In genomic region chr2:223618172-223619035, GRCh38 we compare ENCODE assay signal across 24 cellular contexts. TPM values are rescaled to one million over a fixed set of nuclear protein-coding genes. Genes with fewer than 3 reads are reported as not detected.
DNase-seq lines count a peak whose midpoint lies in the region; ATAC-seq, FAIRE-seq and TF ChIP-seq lines count a peak whose summit lies in the region.
"Had no signal": no experiment of that assay in that cellular context is flagged by ENCODE, and none has a peak within 500 bp of the region (broad histone marks: within the 10 kb centered on the region; RNA-seq: fewer than 3 reads in every experiment).

No MANE protein-coding gene starts in this region.

- no peaks in the 10 kb centered on the region for H4K20me1 ChIP-seq in HCT116 (ENCODE audit: insufficient read depth)
- no peaks in the 10 kb centered on the region for H4K20me1 ChIP-seq in astrocyte (ENCODE audit: insufficient read depth, low read length)

- POLR2A ChIA-PET in HCT116 (lab: Charles Lee) = no interaction called here

- TF ChIP-seq RAD21 in HCT116 (IDR thresholded peaks at IDR 0.05; ENCODE audit: low read depth) = peak; percentile 25; the same call in 1 of the 2 replicates

- FAIRE-seq in astrocyte (lab: Jason Lieb, UNC) = no peak
- FAIRE-seq: endometrium, GM18507 had no signal

- peak in 2 of 3 experiments; percentile 5 to 22; a peak in 2 of 6 replicates for TF ChIP-seq CTCF in HCT116 (IDR thresholded peaks at IDR 0.05 in 2 of 3, conservative IDR thresholded peaks at IDR 0.05 in 1 of 3; ENCODE audit: borderline replicate concordance in 1 of 3, insufficient read depth in 1 of 3, low read depth in 2 of 3, low read length in 2 of 3)
- TF ChIP-seq CTCF in astrocyte (IDR thresholded peaks at IDR 0.05; ENCODE audit: insufficient read depth, low read depth, low read length) = no peak
- peak; percentile 48 for TF ChIP-seq CTCF in type B pancreatic cell (conservative IDR thresholded peaks at IDR 0.05)

- BruUV-seq in HCT116 (replicated peaks; lab: Mats Ljungman, UMichigan) = no TSS peak

- ATAC-seq in HCT116 (no peak), HG03457 (IDR thresholded peaks at IDR 0.05; ENCODE audit: unreplicated experiment) (no peak)
- ATAC-seq: activated CD4-positive, alpha-beta T cell treated with anti-CD3 and anti-CD28 coated beads for 36 hours had no signal

- no peaks in the 10 kb centered on the region for H3K9me3 ChIP-seq in HCT116 (ENCODE audit: control insufficient read depth in 1 of 2, insufficient read depth in 1 of 2, low read depth in 1 of 2, low read length in 2 of 2)
- no peaks in the 10 kb centered on the region for H3K9me3 ChIP-seq in astrocyte (ENCODE audit: insufficient read depth, low read depth, low read length)
- H3K9me3 ChIP-seq in iPS DF 6.9 (ENCODE audit: control insufficient read depth, insufficient read depth, low read length) = no peaks in the 10 kb centered on the region
- H3K9me3 ChIP-seq: adrenal gland, lower lobe of right lung, SJSA1 had no signal

- no peaks in the 10 kb centered on the region for H3K36me3 Mint-ChIP-seq in astrocyte (ENCODE audit: low read depth, unreplicated experiment)
- no peaks in the 10 kb centered on the region for H3K36me3 Mint-ChIP-seq in type B pancreatic cell

- H3K4me1 Mint-ChIP-seq in astrocyte (ENCODE audit: low read depth, unreplicated experiment) (peaks cover 16% of the 10 kb centered on the region), type B pancreatic cell (ENCODE audit: unreplicated experiment) (peaks cover 7% of the 10 kb centered on the region)
- H3K4me1 Mint-ChIP-seq: activated CD4-positive, alpha-beta T cell treated with anti-CD3 and anti-CD28 coated beads for 36 hours had no signal

- H3K27me3 ChIP-seq in HCT116 (ENCODE audit: insufficient read depth, low read length) (no peaks in the 10 kb centered on the region), astrocyte (ENCODE audit: insufficient read depth, low read length) (no peaks in the 10 kb centered on the region), iPS DF 6.9 (ENCODE audit: control insufficient read depth, insufficient read depth, low read length) (peaks cover 51% of the 10 kb centered on the region)
- H3K27me3 ChIP-seq: adrenal gland, SJSA1 had no signal

- H3K4me3 Mint-ChIP-seq in astrocyte (ENCODE audit: unreplicated experiment) (peak overlapping the region; percentile 7), type B pancreatic cell (no peak overlapping the region)
- H3K4me3 Mint-ChIP-seq: activated CD4-positive, alpha-beta T cell treated with anti-CD3 and anti-CD28 coated beads for 36 hours had no signal

- H3K27me3 Mint-ChIP-seq in astrocyte (ENCODE audit: low read depth, unreplicated experiment) = peaks cover 43% of the 10 kb centered on the region
- H3K27me3 Mint-ChIP-seq in type B pancreatic cell = peaks cover 54% of the 10 kb centered on the region

- H3K9me2 ChIP-seq in HCT116 (ENCODE audit: insufficient read depth) = no peaks in the 10 kb centered on the region

- no peak overlapping the region for H3K27ac Mint-ChIP-seq in astrocyte (ENCODE audit: unreplicated experiment)
- no peak overlapping the region for H3K27ac Mint-ChIP-seq in type B pancreatic cell
- H3K27ac Mint-ChIP-seq: activated CD4-positive, alpha-beta T cell treated with anti-CD3 and anti-CD28 coated beads for 36 hours had no signal

- RAD21 ChIA-PET in HCT116 (lab: Charles Lee; ENCODE audit: low non-redundant PET in 1 of 2, low total read pairs in 2 of 2, uncharacterized antibody in 2 of 2, unreplicated experiment in 2 of 2) = no interaction called here

- H3K4me2 ChIP-seq in HCT116 (ENCODE audit: low read length) (peak overlapping the region; percentile 55; the same call in 1 of the 2 replicates), astrocyte (ENCODE audit: low read length) (no peak overlapping the region)
- H3K4me2 ChIP-seq: smooth muscle cell had no signal

- peaks cover 44 to 61% of the 10 kb centered on the region in 2 experiments for H3K4me1 ChIP-seq in HCT116 (ENCODE audit: control insufficient read depth in 1 of 2, insufficient read depth in 2 of 2, low read length in 2 of 2)
- peaks cover 3% of the 10 kb centered on the region for H3K4me1 ChIP-seq in astrocyte (ENCODE audit: insufficient read depth, low read length)
- H3K4me1 ChIP-seq in iPS DF 6.9 (ENCODE audit: control insufficient read depth, insufficient read depth, low read length) = peaks cover 2% of the 10 kb centered on the region; the same call in 1 of the 2 replicates

- intact Hi-C loops in HCT116 (cut with micrococcal nuclease) = loop anchor here (10.0 kb wide), 1 partner anchor 154 kb away; no protein-coding TSS in a partner anchor

- H3K9me3 Mint-ChIP-seq in astrocyte (ENCODE audit: unreplicated experiment) (peaks cover 10% of the 10 kb centered on the region), type B pancreatic cell (no peaks in the 10 kb centered on the region)

- H3K36me3 ChIP-seq in HCT116 (ENCODE audit: control insufficient read depth in 1 of 2, insufficient read depth in 2 of 2, low read length in 2 of 2) (no peaks in the 10 kb centered on the region), astrocyte (ENCODE audit: insufficient read depth, low read length) (no peaks in the 10 kb centered on the region), iPS DF 6.9 (ENCODE audit: control insufficient read depth, insufficient read depth, low read length) (no peaks in the 10 kb centered on the region)
- H3K36me3 ChIP-seq: adrenal gland, lower lobe of right lung, SJSA1 had no signal

- H3K27ac ChIP-seq in HCT116 (ENCODE audit: low read depth, low read length) (no peak overlapping the region), astrocyte (ENCODE audit: low read depth, low read length) (no peak overlapping the region), iPS DF 6.9 (ENCODE audit: low read length) (no peak overlapping the region)
- H3K27ac ChIP-seq: adrenal gland, C4-2B, lower lobe of right lung, SJSA1 had no signal

- H3K4me3 ChIP-seq in HCT116 (replicated peaks in 1 of 2; ENCODE audit: low read depth in 1 of 2, low read length in 2 of 2) (no peak overlapping the region), astrocyte (ENCODE audit: insufficient read depth, low read depth, low read length) (no peak overlapping the region), iPS DF 6.9 (ENCODE audit: low read length) (no peak overlapping the region)
- H3K4me3 ChIP-seq: adrenal gland, lower lobe of right lung, SJSA1, smooth muscle cell had no signal

- CTCF ChIA-PET in HCT116 (lab: Charles Lee) = no interaction called here

- no peak for TF ChIP-seq POLR2A in HCT116 (IDR thresholded peaks at IDR 0.05; ENCODE audit: borderline replicate concordance, extremely low read depth, insufficient read depth, insufficient read length)

- DNase-seq in HCT116 (ENCODE audit: low read depth, low spot score) (no peak), astrocyte (ENCODE audit: low read depth) (no peak), iPS DF 6.9 (ENCODE audit: low read depth, low spot score) (peak; percentile 85), type B pancreatic cell (ENCODE audit: extremely low spot score, unreplicated experiment) (no peak), Kasumi-1 (lab: John Stamatoyannopoulos, UW) (no peak), DMS53 (lab: John Stamatoyannopoulos, UW) (no peak)
- DNase-seq: activated CD4-positive, alpha-beta T cell treated with anti-CD3 and anti-CD28 coated beads for 36 hours; activated effector memory CD4-positive, alpha-beta T cell treated with Interleukin-2 at 50 U/mL for 16 hours; adrenal gland; DMS79; foreskin melanocyte; lower lobe of right lung; MM.1S; NCI-H2029; NCI-H524; PC-3; posterior cingulate gyrus; T1000 had no signal

- no CpG with 5 or more reads among the region's 13 CpGs for WGBS in iPS DF 6.9 (ENCODE audit: insufficient coverage, insufficient read length)

- H3K9ac ChIP-seq in HCT116 (ENCODE audit: low read length) (no peak overlapping the region), astrocyte (ENCODE audit: low read length) (no peak overlapping the region)

- no peaks in the 10 kb centered on the region for H3K79me2 ChIP-seq in HCT116 (ENCODE audit: insufficient read depth, low read length)
- H3K79me2 ChIP-seq in astrocyte (ENCODE audit: insufficient read depth, low read length) = no peaks in the 10 kb centered on the region

- H2AFZ ChIP-seq in HCT116 (ENCODE audit: low read depth, low read length, poor library complexity, severe bottlenecking) (no peak overlapping the region), astrocyte (ENCODE audit: low read depth, low read length) (no peak overlapping the region)

TF ChIP-seq in HCT116, 20 proteins besides CTCF, POLR2A, EP300 and RAD21 (continues in another document):
- TF ChIP-seq REST (IDR thresholded peaks at IDR 0.05; ENCODE audit: low read depth) = no peak
- no peak for TF ChIP-seq POLR2AphosphoS5 (IDR thresholded peaks at IDR 0.05; ENCODE audit: low read depth, low read length)
- TF ChIP-seq EZH2phosphoT487 (IDR thresholded peaks at IDR 0.05; ENCODE audit: borderline replicate concordance) = no peak
- no peak for TF ChIP-seq CEBPB (IDR thresholded peaks at IDR 0.05; ENCODE audit: low read depth)
- no peak for TF ChIP-seq ZNF274 (IDR thresholded peaks at IDR 0.05; ENCODE audit: low read depth, low read length)
- TF ChIP-seq CBX3 (IDR thresholded peaks at IDR 0.05; ENCODE audit: low read depth) = no peak
- no peak for TF ChIP-seq ZFX (IDR thresholded peaks at IDR 0.05)

RNA-seq across cellular contexts. Expression of gene SCG2, which starts 16.2 kb away (rescaled TPM):
- total RNA-seq in HCT116 (2021; ENCODE audit: unreplicated experiment) (19.8 TPM), astrocyte (5.6 and 6.9 TPM in 2 replicates), type B pancreatic cell (ENCODE audit: low replicate concordance) (75.1 and 347 TPM in 2 replicates)
- polyA plus RNA-seq in HCT116 (2012) = 12.7 and 15.5 TPM in 2 replicates
- total RNA-seq: activated CD4-positive, alpha-beta T cell treated with anti-CD3 and anti-CD28 coated beads for 36 hours had no signal
